1 cellular context compared by ENCODE assay signal in genomic region chr3:72133329-72134011, GRCh38.
TF ChIP-seq lines count a peak whose summit lies in the region.

No MANE protein-coding gene starts in this region.

TF ChIP-seq in K562, 482 proteins besides CTCF, POLR2A, EP300 and RAD21 (continued from another document):
- no peak for TF ChIP-seq NUFIP1 (IDR thresholded peaks at IDR 0.05; ENCODE audit: partially characterized antibody)
- peak; percentile 57 for TF ChIP-seq CBFA2T2 (conservative IDR thresholded peaks at IDR 0.05)
- TF ChIP-seq BRCA1 (IDR thresholded peaks at IDR 0.05): no peak
- no peak for TF ChIP-seq BRCA1 (CRISPR knock-in tag; IDR thresholded peaks at IDR 0.05)
- peak; percentile 56 for TF ChIP-seq ARID1B (IDR thresholded peaks at IDR 0.05)
- no peak for TF ChIP-seq GTF2E2 (tag; IDR thresholded peaks at IDR 0.05)
- 0 out of 2 replicates have a peak, but pooled peaks have one; percentile 8 for TF ChIP-seq BHLHE40 (IDR thresholded peaks at IDR 0.05; ENCODE audit: low read length)
- TF ChIP-seq NCOR1 (IDR thresholded peaks at IDR 0.05): peak; percentile 51; the same call in 1 of the 2 replicates
- TF ChIP-seq ZBTB2 (IDR thresholded peaks at IDR 0.05): no peak
- TF ChIP-seq ZNF146 (CRISPR knock-in tag; IDR thresholded peaks at IDR 0.05; ENCODE audit: unreplicated experiment): no peak
- no peak for TF ChIP-seq ID3 (CRISPR knock-in tag; IDR thresholded peaks at IDR 0.05)
- no peak for TF ChIP-seq ID3 (tag; IDR thresholded peaks at IDR 0.05)
- TF ChIP-seq RCOR1 (IDR thresholded peaks at IDR 0.05; ENCODE audit: borderline replicate concordance in 1 of 2, low read depth in 2 of 2, low read length in 2 of 2): peak in 1 of 2 experiments; percentile 92; a peak in 2 of 4 replicates
- TF ChIP-seq TEAD4 (IDR thresholded peaks at IDR 0.05; ENCODE audit: low read length): 0 out of 2 replicates have a peak, but pooled peaks have one; percentile 15
- no peak for TF ChIP-seq TEAD4 (CRISPR knock-in tag; IDR thresholded peaks at IDR 0.05; ENCODE audit: borderline replicate concordance)
